Comparison of ENCODE assay signal across 17 cellular contexts in the genomic region with DNA sequence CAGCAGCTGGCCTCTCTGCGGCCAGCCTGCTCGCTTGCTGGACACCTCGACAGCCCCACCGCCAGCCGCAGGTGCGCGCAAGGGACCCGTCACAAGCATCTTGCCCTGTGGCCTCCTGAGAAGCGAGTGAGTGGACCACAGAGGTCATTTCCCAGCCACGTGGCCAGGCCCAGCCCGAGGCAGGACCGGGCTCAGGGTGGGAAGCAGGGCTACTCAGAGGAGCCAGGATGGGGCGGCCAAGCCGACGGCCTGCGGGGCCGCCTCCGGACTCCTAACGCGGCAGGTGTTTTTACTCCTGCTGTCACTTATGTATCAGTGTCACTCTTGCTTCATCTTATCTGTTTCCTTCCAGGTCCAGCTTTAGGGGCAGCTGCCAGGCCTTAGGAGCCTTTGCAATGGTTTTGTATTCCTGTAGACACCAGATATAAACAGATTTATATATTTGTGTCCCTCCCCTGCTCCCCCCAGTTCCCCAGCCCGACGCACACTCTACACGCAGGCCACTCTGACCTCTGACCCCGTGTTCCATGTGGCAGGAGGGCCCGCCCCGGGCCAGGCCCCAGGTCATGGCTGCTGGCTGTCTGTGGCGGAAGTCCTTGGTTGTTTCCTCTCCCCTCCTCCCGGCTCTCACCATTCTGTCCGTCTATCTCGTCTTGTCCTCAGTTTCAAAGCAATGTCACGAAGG.
DNase-seq lines count a peak whose midpoint lies in the region; ATAC-seq and TF ChIP-seq lines count a peak whose summit lies in the region.
"Had no signal": no experiment of that assay in that cellular context is flagged by ENCODE, and none has a peak within 500 bp of the region (broad histone marks: within the 10 kb centered on the region; RNA-seq: fewer than 3 reads in every experiment).

No MANE protein-coding gene starts in this region.

- H3K27ac ChIP-seq in adrenal gland = peak overlapping the region in 2 of 5 donors; percentile 7 to 78
- H3K27ac ChIP-seq in left ventricle myocardium inferior (replicated peaks) = peak overlapping the region; percentile 54
- H3K27ac ChIP-seq in testis = no peak overlapping the region
- H3K27ac ChIP-seq: KMS-11, PC-9 had no signal

- no peaks in the 10 kb centered on the region for H3K9me3 ChIP-seq in adrenal gland (replicated peaks in 1 of 3)
- no peaks in the 10 kb centered on the region for H3K9me3 ChIP-seq in left ventricle myocardium inferior (replicated peaks)
- H3K9me3 ChIP-seq in testis = no peaks in the 10 kb centered on the region

- no peaks in the 10 kb centered on the region for H3K4me1 ChIP-seq in adrenal gland (replicated peaks in 1 of 2)
- H3K4me1 ChIP-seq in left ventricle myocardium inferior = no peaks in the 10 kb centered on the region
- no peaks in the 10 kb centered on the region for H3K4me1 ChIP-seq in testis

- no peak overlapping the region for H3K4me3 Mint-ChIP-seq in nephron
- H3K4me3 Mint-ChIP-seq: B cell; CD4-positive, alpha-beta T cell had no signal

- intact Hi-C loops in adrenal gland (cut with DNase I) = no loop called here
- intact Hi-C loops in left ventricle myocardium inferior (cut with micrococcal nuclease) = no loop called here
- intact Hi-C loops in testis (cut with DNase I; ENCODE audit: low total_unique reads) = no loop called here

- H3K4me1 Mint-ChIP-seq in nephron = peaks cover 1% of the 10 kb centered on the region
- H3K4me1 Mint-ChIP-seq: B cell had no signal

- TF ChIP-seq CTCF in adrenal gland (IDR thresholded peaks at IDR 0.05) = no peak
- TF ChIP-seq CTCF in left ventricle myocardium inferior (IDR thresholded peaks at IDR 0.05; ENCODE audit: borderline replicate concordance) = no peak
- no peak for TF ChIP-seq CTCF in nephron (IDR thresholded peaks at IDR 0.05; ENCODE audit: unreplicated experiment in 3 of 3)
- no peak for TF ChIP-seq CTCF in testis (IDR thresholded peaks at IDR 0.05)
- TF ChIP-seq CTCF in GM13977 (IDR thresholded peaks at IDR 0.05; ENCODE audit: extremely low read depth, insufficient read depth, missing control alignments) = no peak

- TF ChIP-seq POLR2A in adrenal gland (IDR thresholded peaks at IDR 0.05) = no peak
- TF ChIP-seq POLR2A in testis (IDR thresholded peaks at IDR 0.05) = no peak

- H3K27me3 ChIP-seq in adrenal gland = no peaks in the 10 kb centered on the region
- H3K27me3 ChIP-seq in left ventricle myocardium inferior (ENCODE audit: low read depth) = peaks cover 7% of the 10 kb centered on the region
- H3K27me3 ChIP-seq in testis = no peaks in the 10 kb centered on the region

- ATAC-seq in GM21717 (IDR thresholded peaks at IDR 0.05; ENCODE audit: unreplicated experiment) = no peak
- ATAC-seq: GM12878 had no signal

- H3K36me3 ChIP-seq in adrenal gland (replicated peaks in 1 of 2) (peaks cover 0 to 12% of the 10 kb centered on the region in 2 donors), left ventricle myocardium inferior (no peaks in the 10 kb centered on the region), testis (ENCODE audit: low read depth, missing control alignments) (no peaks in the 10 kb centered on the region)

- in situ Hi-C loops in GM13977 (cut with MboI; ENCODE audit: low pct_unique_long_range_greater_than_20kb, low sequenced_read_pairs, unreplicated experiment) = no loop called here

- DNase-seq in adrenal gland (peak in 5 of 7 donors; percentile 23 to 72 (median 49)), left ventricle myocardium inferior (peak; percentile 51), testis (peak; percentile 23), GM13977 (ENCODE audit: low spot score) (no peak)
- DNase-seq in activated naive CD4-positive, alpha-beta T cell treated with anti-CD3 and anti-CD28 coated beads, Interleukin-2, amount 50 U/mL, for 16 hours = no peak
- DNase-seq: Calu3; CD4-positive, alpha-beta T cell; NCI-H1092 treated with DMSO at 0.1 percent for 48 hours; NCI-H1694; NCI-H446; PC-9; SHP77 had no signal

- H3K36me3 Mint-ChIP-seq in nephron (ENCODE audit: low read depth) = peaks cover 32% of the 10 kb centered on the region

- H3K27ac Mint-ChIP-seq in nephron = peak overlapping the region in 2 of 3 experiments; percentile 38 to 49
- H3K27ac Mint-ChIP-seq: B cell; CD4-positive, alpha-beta T cell had no signal

- 77 to 84% (median 78%) methylated on average over 26 to 31 of the region's 31 CpGs for WGBS in adrenal gland, 4 donors
- 70 to 78% methylated on average over 21 to 31 of the region's 31 CpGs for WGBS in testis, 2 donors

- peaks cover 3% of the 10 kb centered on the region for H3K27me3 Mint-ChIP-seq in nephron (ENCODE audit: low read depth)
- H3K27me3 Mint-ChIP-seq: B cell; CD4-positive, alpha-beta T cell had no signal

- H3K4me3 ChIP-seq in adrenal gland (no peak overlapping the region), left ventricle myocardium inferior (no peak overlapping the region), testis (no peak overlapping the region)
- H3K4me3 ChIP-seq: GM12878, PC-9 had no signal

- H3K9me3 Mint-ChIP-seq in nephron = no peaks in the 10 kb centered on the region
- H3K9me3 Mint-ChIP-seq: CD4-positive, alpha-beta T cell had no signal

Comparison
In these comparisons a context has a peak if more than half of its experiments do, and no peak if none do; other contexts are left out.
1. DNase-seq: peak in adrenal gland (5 of 7), left ventricle myocardium inferior (single experiment) and testis (single experiment); none in activated naive CD4-positive, alpha-beta T cell treated with anti-CD3 and anti-CD28 coated beads, Interleukin-2, amount 50 U/mL, for 16 hours (single experiment) and GM13977 (single experiment).